Comparison of ENCODE assay signal across 10 cellular contexts in the genomic region with DNA sequence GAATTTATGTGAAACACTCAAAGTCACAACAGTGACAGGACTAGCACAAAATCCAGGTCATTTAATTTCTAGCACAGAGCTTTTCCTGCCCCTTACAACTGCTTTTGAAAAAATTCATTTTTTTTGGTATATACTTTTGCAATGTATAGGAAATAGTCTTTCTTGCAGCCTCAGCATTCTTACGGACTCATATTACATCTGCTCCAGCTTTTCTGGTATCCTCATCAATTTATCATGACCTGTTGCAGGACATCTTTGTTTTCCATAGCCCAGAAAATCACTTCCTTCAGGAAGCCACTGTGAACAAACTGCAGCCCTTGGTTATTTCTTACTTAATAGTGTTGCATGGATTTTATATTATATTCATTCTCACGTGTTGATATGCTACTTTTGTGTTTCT.
"Had no signal": no experiment of that assay in that cellular context is flagged by ENCODE, and none has a peak within 500 bp of the region (broad histone marks: within the 10 kb centered on the region; RNA-seq: fewer than 3 reads in every experiment).

No MANE protein-coding gene starts in this region.

- H3K4me3 ChIP-seq: GM23248, HAP-1 had no signal

- H3K27ac Mint-ChIP-seq: HFFc6 had no signal

- ATAC-seq: HCT116 had no signal

- H3K4me1 ChIP-seq: HAP-1 had no signal

- H3K27ac ChIP-seq: GM23248, HL-60, KMS-11 had no signal

- H3K9ac ChIP-seq: GM23248, KMS-11 had no signal

- H3K4me3 Mint-ChIP-seq: HFFc6 had no signal

- H3K9me3 ChIP-seq: HAP-1 had no signal

- H3K4me2 ChIP-seq: KMS-11 had no signal

- DNase-seq: GM23248, GOT3, H7, HFFc6, IMR-90, KBM-7 had no signal

- H3K36me3 ChIP-seq: HAP-1 had no signal
